2 cellular contexts compared by ENCODE assay signal in the genomic region with DNA sequence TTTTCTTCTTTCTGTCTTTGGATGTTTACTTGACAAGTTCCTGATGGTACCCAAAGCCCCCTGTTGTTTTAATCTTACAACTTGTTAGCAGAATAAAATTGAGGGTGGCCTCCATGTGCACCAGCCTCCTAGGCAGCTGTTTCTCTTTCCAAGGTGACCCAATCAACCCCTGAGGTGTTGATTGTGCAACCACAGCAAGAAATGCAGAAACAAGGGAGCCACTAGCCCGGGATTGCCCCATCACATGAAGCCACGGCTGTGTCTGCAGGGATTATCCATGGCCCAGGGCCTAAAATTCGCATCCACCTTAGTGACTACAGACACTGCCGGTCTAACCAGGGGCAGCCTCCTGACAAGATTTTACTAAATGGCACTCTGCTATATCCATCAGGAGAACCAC.
TF ChIP-seq lines count a peak whose summit lies in the region.

No MANE protein-coding gene starts in this region.

TF ChIP-seq in HepG2, 621 proteins besides CTCF, POLR2A, EP300 and RAD21:
- TF ChIP-seq CEBPB (IDR thresholded peaks at IDR 0.05; ENCODE audit: borderline replicate concordance, low read depth, low read length) (peak; percentile 80), BRF2 (CRISPR knock-in tag; IDR thresholded peaks at IDR 0.05) (no peak)

TF ChIP-seq in SK-N-SH, 30 proteins besides CTCF, POLR2A, EP300 and RAD21:
- TF ChIP-seq POLR2AphosphoS5 (IDR thresholded peaks at IDR 0.05; ENCODE audit: low read depth, low read length) (no peak), FOXM1 (IDR thresholded peaks at IDR 0.05; ENCODE audit: low read depth) (no peak), CHD2 (IDR thresholded peaks at IDR 0.05; ENCODE audit: low read length, partially characterized antibody) (no peak), TCF12 (IDR thresholded peaks at IDR 0.05) (no peak), NRF1 (IDR thresholded peaks at IDR 0.05; ENCODE audit: low read depth, low read length) (no peak), FOSL2 (IDR thresholded peaks at IDR 0.05; ENCODE audit: borderline replicate concordance, low read depth) (no peak), TAF1 (IDR thresholded peaks at IDR 0.05; ENCODE audit: borderline replicate concordance, low read depth, low read length) (no peak), MXI1 (IDR thresholded peaks at IDR 0.05; ENCODE audit: low read depth, low read length) (no peak), SIN3A (IDR thresholded peaks at IDR 0.05; ENCODE audit: borderline replicate concordance, low read depth, low read length) (no peak), SMC3 (IDR thresholded peaks at IDR 0.05; ENCODE audit: low read depth, low read length) (no peak), MEF2A (IDR thresholded peaks at IDR 0.05; ENCODE audit: borderline replicate concordance, low read depth) (no peak), YY1 (IDR thresholded peaks at IDR 0.05; ENCODE audit: low read depth) (no peak)
- TF ChIP-seq, protein P1, sequence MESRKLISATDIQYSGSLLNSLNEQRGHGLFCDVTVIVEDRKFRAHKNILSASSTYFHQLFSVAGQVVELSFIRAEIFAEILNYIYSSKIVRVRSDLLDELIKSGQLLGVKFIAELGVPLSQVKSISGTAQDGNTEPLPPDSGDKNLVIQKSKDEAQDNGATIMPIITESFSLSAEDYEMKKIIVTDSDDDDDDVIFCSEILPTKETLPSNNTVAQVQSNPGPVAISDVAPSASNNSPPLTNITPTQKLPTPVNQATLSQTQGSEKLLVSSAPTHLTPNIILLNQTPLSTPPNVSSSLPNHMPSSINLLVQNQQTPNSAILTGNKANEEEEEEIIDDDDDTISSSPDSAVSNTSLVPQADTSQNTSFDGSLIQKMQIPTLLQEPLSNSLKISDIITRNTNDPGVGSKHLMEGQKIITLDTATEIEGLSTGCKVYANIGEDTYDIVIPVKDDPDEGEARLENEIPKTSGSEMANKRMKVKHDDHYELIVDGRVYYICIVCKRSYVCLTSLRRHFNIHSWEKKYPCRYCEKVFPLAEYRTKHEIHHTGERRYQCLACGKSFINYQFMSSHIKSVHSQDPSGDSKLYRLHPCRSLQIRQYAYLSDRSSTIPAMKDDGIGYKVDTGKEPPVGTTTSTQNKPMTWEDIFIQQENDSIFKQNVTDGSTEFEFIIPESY (IDR thresholded peaks at IDR 0.05; ENCODE audit: borderline replicate concordance, low read depth), result no peak
- TF ChIP-seq, protein P2, sequence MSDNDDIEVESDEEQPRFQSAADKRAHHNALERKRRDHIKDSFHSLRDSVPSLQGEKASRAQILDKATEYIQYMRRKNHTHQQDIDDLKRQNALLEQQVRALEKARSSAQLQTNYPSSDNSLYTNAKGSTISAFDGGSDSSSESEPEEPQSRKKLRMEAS (IDR thresholded peaks at IDR 0.05; ENCODE audit: low read depth), result no peak
TF ChIP-seq in SK-N-SH: peak in this region for 0.
